ENCODE assay signal across 12 cellular contexts in the genomic region with DNA sequence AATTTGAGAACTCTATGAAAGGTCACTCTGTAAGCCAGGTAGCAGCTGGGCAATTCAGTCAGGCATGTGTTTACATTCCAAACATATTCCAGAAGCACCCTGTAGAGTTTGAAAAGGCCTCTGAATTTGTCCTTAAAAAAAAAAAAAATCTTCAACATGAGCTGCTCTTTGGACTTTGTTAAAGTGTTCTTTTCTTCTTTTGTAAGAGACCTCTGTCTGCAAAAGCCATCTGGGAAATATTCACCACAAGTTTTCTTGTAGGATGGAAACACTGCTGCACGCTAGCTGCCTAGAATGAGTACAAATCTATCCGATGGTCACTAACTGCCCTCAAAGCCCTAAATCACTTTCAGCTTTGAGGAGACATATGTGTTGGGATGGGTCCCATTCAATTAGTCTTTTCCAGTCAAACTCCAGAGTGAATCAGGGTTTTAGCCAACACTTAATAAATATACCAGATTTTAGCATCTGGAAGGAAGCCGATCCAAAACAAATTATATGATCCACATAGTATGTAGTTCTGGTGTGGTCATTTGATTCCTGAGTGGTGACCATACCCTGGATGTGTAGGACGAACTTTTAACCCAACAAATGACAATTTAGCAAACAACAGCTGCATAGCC.
DNase-seq lines count a peak whose midpoint lies in the region; TF ChIP-seq lines count a peak whose summit lies in the region.
"Had no signal": no experiment of that assay in that cellular context is flagged by ENCODE, and none has a peak within 500 bp of the region (broad histone marks: within the 10 kb centered on the region; RNA-seq: fewer than 3 reads in every experiment).

No MANE protein-coding gene starts in this region.

- no peaks in the 10 kb centered on the region for H3K36me3 Mint-ChIP-seq in MCF 10A (ENCODE audit: insufficient read depth, unreplicated experiment)
- H3K36me3 Mint-ChIP-seq: activated naive CD4-positive, alpha-beta T cell treated with anti-CD3 and anti-CD28 coated beads, Interleukin-2, amount 50 U/mL, for 72 hours; T-cell had no signal

- no peaks in the 10 kb centered on the region for H3K9me3 Mint-ChIP-seq in MCF 10A (ENCODE audit: unreplicated experiment)
- H3K9me3 Mint-ChIP-seq: endodermal cell had no signal

- H3K4me3 ChIP-seq in breast epithelium (no peak overlapping the region), astrocyte of the cerebellum (ENCODE audit: low read depth, low read length) (no peak overlapping the region), mesenchymal stem cell (ENCODE audit: insufficient read depth in 1 of 2, low read depth in 1 of 2, low read length in 2 of 2) (peak overlapping the region in 1 of 2 experiments; percentile 47)
- H3K4me3 ChIP-seq: testis had no signal

- H4K91ac ChIP-seq in mesenchymal stem cell (ENCODE audit: low read length), result no peak overlapping the region

- H3K9me3 ChIP-seq in breast epithelium (no peaks in the 10 kb centered on the region), mesenchymal stem cell (ENCODE audit: control insufficient read depth, low read length) (no peaks in the 10 kb centered on the region)
- H3K9me3 ChIP-seq: testis had no signal

- H3K4me1 ChIP-seq in breast epithelium, result no peaks in the 10 kb centered on the region
- H3K4me1 ChIP-seq in mesenchymal stem cell (ENCODE audit: control insufficient read depth, insufficient read depth, low read depth, low read length), result peaks cover 5% of the 10 kb centered on the region

- H3K27me3 ChIP-seq in breast epithelium (no peaks in the 10 kb centered on the region), mesenchymal stem cell (ENCODE audit: control insufficient read depth in 1 of 2, insufficient read depth in 1 of 2, low read length in 2 of 2) (no peaks in the 10 kb centered on the region)
- H3K27me3 ChIP-seq: testis had no signal

- CTCF ChIA-PET in MCF 10A (lab: Yijun Ruan, JAX), result interaction anchor here (0.5 to 2.1 kb wide), 6 partner anchors 12 to 540 kb away, joined by 3 to 7 read pairs (median 4); no protein-coding TSS in a partner anchor

- TF ChIP-seq POLR2A in breast epithelium (IDR thresholded peaks at IDR 0.05), result no peak

- H2BK120ac ChIP-seq in mesenchymal stem cell (ENCODE audit: low read depth, low read length), result no peak overlapping the region

- H3K4me2 ChIP-seq in mesenchymal stem cell (ENCODE audit: low read length, poor library complexity, severe bottlenecking), result no peak overlapping the region

- peak overlapping the region in 1 of 2 experiments; percentile 36 for H3K14ac ChIP-seq in mesenchymal stem cell (ENCODE audit: low read length in 2 of 2)

- H3K23ac ChIP-seq in mesenchymal stem cell (ENCODE audit: low read length in 2 of 2), result no peak overlapping the region

- in situ Hi-C loops in astrocyte of the cerebellum (cut with HindIII; ENCODE audit: low sequenced_read_pairs), result loop anchor here (25.0 kb wide), 1 partner anchor 738 kb away; no protein-coding TSS in a partner anchor

- no peaks in the 10 kb centered on the region for H3K79me1 ChIP-seq in mesenchymal stem cell (replicated peaks; ENCODE audit: low read length, poor library complexity, severe bottlenecking)

- H2AK5ac ChIP-seq in mesenchymal stem cell (ENCODE audit: low read length, severe bottlenecking), result peak overlapping the region; percentile 86

- peak overlapping the region; percentile 89 for H3K27ac Mint-ChIP-seq in MCF 10A (ENCODE audit: low read depth, unreplicated experiment)
- H3K27ac Mint-ChIP-seq: activated naive CD4-positive, alpha-beta T cell treated with anti-CD3 and anti-CD28 coated beads, Interleukin-2, amount 50 U/mL, for 72 hours; T-cell had no signal

- H3K27ac ChIP-seq in breast epithelium (peak overlapping the region in 1 of 2 donors; percentile 3), mesenchymal stem cell (ENCODE audit: low read length, poor library complexity, severe bottlenecking) (peak overlapping the region; percentile 100)
- H3K27ac ChIP-seq: testis had no signal

- peak overlapping the region; percentile 36 for H2BK5ac ChIP-seq in mesenchymal stem cell (ENCODE audit: low read depth, low read length, poor library complexity, severe bottlenecking)

- no peaks in the 10 kb centered on the region for H3K27me3 Mint-ChIP-seq in MCF 10A (ENCODE audit: insufficient read depth, unreplicated experiment)
- H3K27me3 Mint-ChIP-seq: T-cell had no signal

- peak overlapping the region; percentile 68 for H3K9ac ChIP-seq in mesenchymal stem cell (ENCODE audit: low read length)

- BruUV-seq in MCF 10A (replicated peaks; lab: Mats Ljungman, UMichigan), result no TSS peak

- H2AFZ ChIP-seq in mesenchymal stem cell (ENCODE audit: low read depth, low read length), result no peak overlapping the region

- H3K36me3 ChIP-seq in breast epithelium (no peaks in the 10 kb centered on the region), mesenchymal stem cell (ENCODE audit: control insufficient read depth in 1 of 2, insufficient read depth in 2 of 2, low read depth in 1 of 2, low read length in 2 of 2) (no peaks in the 10 kb centered on the region)

- intact Hi-C loops in MCF 10A (cut with micrococcal nuclease), result loop anchor here (5.0 kb wide), 1 partner anchor 193 kb away; a partner anchor contains a TSS
- intact Hi-C loops in breast epithelium (cut with DNase I; ENCODE audit: low total_unique reads), result no loop called here

- no peak overlapping the region for H4K8ac ChIP-seq in mesenchymal stem cell (ENCODE audit: low read length)

- DNase-seq in MCF 10A (ENCODE audit: unreplicated experiment) (no peak), breast epithelium (ENCODE audit: low spot score in 2 of 2) (no peak), astrocyte of the cerebellum (ENCODE audit: low read depth) (peak; percentile 64), mesenchymal stem cell (peak; percentile 78), T1000 (lab: John Stamatoyannopoulos, UW) (no peak), nucleus accumbens (lab: John Stamatoyannopoulos, UW) (no peak), NCI-H1048 (lab: John Stamatoyannopoulos, UW) (no peak), dedifferentiated amniotic fluid mesenchymal stem cell (ENCODE audit: extremely low spot score) (no peak)
- DNase-seq: endodermal cell, T-cell, testis had no signal

- TF ChIP-seq CTCF in MCF 10A (IDR thresholded peaks at IDR 0.05; ENCODE audit: unreplicated experiment), result no peak
- TF ChIP-seq CTCF in breast epithelium (IDR thresholded peaks at IDR 0.05), result no peak
- no peak for TF ChIP-seq CTCF in astrocyte of the cerebellum (IDR thresholded peaks at IDR 0.05; ENCODE audit: low read depth, low read length, missing control alignments)

- H2BK15ac ChIP-seq in mesenchymal stem cell (ENCODE audit: low read depth, poor library complexity, severe bottlenecking), result no peak overlapping the region

- peaks cover 43% of the 10 kb centered on the region for H3K4me1 Mint-ChIP-seq in MCF 10A (ENCODE audit: insufficient read depth, unreplicated experiment)
- H3K4me1 Mint-ChIP-seq: T-cell had no signal

- POLR2A ChIA-PET in MCF 10A (lab: Yijun Ruan, JAX), result interaction anchor here (0.6 to 2.6 kb wide), 6 partner anchors 16 to 1434 kb away, joined by 3 to 19 read pairs (median 5); a partner anchor contains a TSS

- no peak overlapping the region for H2BK12ac ChIP-seq in mesenchymal stem cell (ENCODE audit: low read length in 2 of 2)

- H3K4ac ChIP-seq in mesenchymal stem cell (ENCODE audit: low read depth in 1 of 2, low read length in 2 of 2), result no peak overlapping the region

- H3K4me3 Mint-ChIP-seq in MCF 10A (ENCODE audit: unreplicated experiment), result no peak overlapping the region
- H3K4me3 Mint-ChIP-seq: endodermal cell, T-cell had no signal

- H3K18ac ChIP-seq in mesenchymal stem cell (ENCODE audit: low read depth in 1 of 2, low read length in 2 of 2), result no peak overlapping the region

- WGBS in mesenchymal stem cell, result 0% methylated on average over 1 of the region's 4 CpGs

Comparison
In these comparisons a context has a peak if more than half of its experiments do, and no peak if none do; other contexts are left out.
1. DNase-seq: peak in astrocyte of the cerebellum (single experiment) and mesenchymal stem cell (single experiment); none in MCF 10A (single experiment), breast epithelium (0 of 2), T1000 (single experiment), nucleus accumbens (0 of 56), NCI-H1048 (single experiment) and dedifferentiated amniotic fluid mesenchymal stem cell (single experiment).